ENCODE assay signal across 21 cellular contexts in genomic region chr10:71094712-71095390, GRCh38.
DNase-seq lines count a peak whose midpoint lies in the region; ATAC-seq and TF ChIP-seq lines count a peak whose summit lies in the region.
"Had no signal": no experiment of that assay in that cellular context is flagged by ENCODE, and none has a peak within 500 bp of the region (broad histone marks: within the 10 kb centered on the region; RNA-seq: fewer than 3 reads in every experiment).

No MANE protein-coding gene starts in this region.

- H3K9me2 ChIP-seq in Karpas-422 (replicated peaks; ENCODE audit: insufficient read depth, low read length): no peaks in the 10 kb centered on the region

- no peak overlapping the region for H3K4me3 ChIP-seq in brain microvascular endothelial cell (ENCODE audit: low read depth, low read length)
- H3K4me3 ChIP-seq in Karpas-422 (ENCODE audit: low read length): no peak overlapping the region
- H3K4me3 ChIP-seq: GM23248, hepatocyte, uterus had no signal

- in situ Hi-C loops in GM13976 (cut with MboI; ENCODE audit: low sequenced_read_pairs, unreplicated experiment) (no loop called here), brain microvascular endothelial cell (cut with HindIII; ENCODE audit: low pct_ligation_motif_present, low sequenced_read_pairs) (no loop called here)

- peaks cover 3% of the 10 kb centered on the region for H3K27me3 ChIP-seq in brain microvascular endothelial cell (replicated peaks)
- H3K27me3 ChIP-seq in Karpas-422 (ENCODE audit: low read length): no peaks in the 10 kb centered on the region
- H3K27me3 ChIP-seq: hepatocyte, uterus had no signal

- H3K36me3 Mint-ChIP-seq in activated T-helper 17 cell treated with anti-CD3 and anti-CD28 coated beads, Interleukin-2, amount 50 U/mL, for 72 hours (ENCODE audit: low read depth): no peaks in the 10 kb centered on the region
- H3K36me3 Mint-ChIP-seq: CD4-positive, alpha-beta memory T cell had no signal

- peaks cover 6% of the 10 kb centered on the region for H3K9me3 Mint-ChIP-seq in activated T-helper 17 cell treated with anti-CD3 and anti-CD28 coated beads, Interleukin-2, amount 50 U/mL, for 72 hours
- H3K9me3 Mint-ChIP-seq: effector memory CD8-positive, alpha-beta T cell had no signal

- H3K4me2 ChIP-seq in Karpas-422 (ENCODE audit: low read depth, low read length, poor library complexity, severe bottlenecking): no peak overlapping the region
- H3K4me2 ChIP-seq: hepatocyte had no signal

- peak overlapping the region; percentile 35 for H3K4me3 Mint-ChIP-seq in activated T-helper 17 cell treated with anti-CD3 and anti-CD28 coated beads, Interleukin-2, amount 50 U/mL, for 72 hours
- H3K4me3 Mint-ChIP-seq: activated T-helper 1 cell treated with anti-CD3 and anti-CD28 coated beads, Interleukin-12 subunit alpha, Interleukin-12 subunit beta, Interleukin-2, Interleukin-4 antibody, amounts not matched to agents 30 ng/mL and 10 ng/mL and 1 ng/mL, durations not matched to agents 14 hours and 24 hours and 36 hours; CD4-positive, alpha-beta memory T cell; effector memory CD8-positive, alpha-beta T cell; nephron progenitor cell had no signal

- H3K27ac ChIP-seq in brain microvascular endothelial cell: no peak overlapping the region
- no peak overlapping the region for H3K27ac ChIP-seq in Karpas-422 (ENCODE audit: low read length)
- H3K27ac ChIP-seq: GM23248, hepatocyte, uterus had no signal

- no peaks in the 10 kb centered on the region for H4K20me1 ChIP-seq in Karpas-422 (ENCODE audit: insufficient read depth, low read depth, low read length)

- H3K4me1 ChIP-seq in Karpas-422 (ENCODE audit: low read length): no peaks in the 10 kb centered on the region
- H3K4me1 ChIP-seq: uterus had no signal

- H3K9ac ChIP-seq in Karpas-422 (ENCODE audit: low read length): no peak overlapping the region
- H3K9ac ChIP-seq: GM23248 had no signal

- peaks cover 45% of the 10 kb centered on the region for H3K27me3 Mint-ChIP-seq in activated T-helper 17 cell treated with anti-CD3 and anti-CD28 coated beads, Interleukin-2, amount 50 U/mL, for 72 hours

- H3K36me3 ChIP-seq in brain microvascular endothelial cell (replicated peaks) (no peaks in the 10 kb centered on the region), Karpas-422 (ENCODE audit: insufficient read depth, low read length) (no peaks in the 10 kb centered on the region)
- H3K36me3 ChIP-seq: uterus had no signal

- H3K27ac Mint-ChIP-seq in activated T-helper 17 cell treated with anti-CD3 and anti-CD28 coated beads, Interleukin-2, amount 50 U/mL, for 72 hours: peak overlapping the region; percentile 73
- H3K27ac Mint-ChIP-seq: activated T-helper 1 cell treated with anti-CD3 and anti-CD28 coated beads, Interleukin-12 subunit alpha, Interleukin-12 subunit beta, Interleukin-2, Interleukin-4 antibody, amounts not matched to agents 30 ng/mL and 10 ng/mL and 1 ng/mL, durations not matched to agents 14 hours and 24 hours and 36 hours; CD4-positive, alpha-beta memory T cell; effector memory CD8-positive, alpha-beta T cell; nephron progenitor cell had no signal

- no peaks in the 10 kb centered on the region for H3K9me3 ChIP-seq in Karpas-422 (ENCODE audit: low read length)
- H3K9me3 ChIP-seq: uterus had no signal

- H3K4me1 Mint-ChIP-seq in activated T-helper 17 cell treated with anti-CD3 and anti-CD28 coated beads, Interleukin-2, amount 50 U/mL, for 72 hours: peaks cover 10% of the 10 kb centered on the region

- ATAC-seq in activated T-helper 17 cell treated with anti-CD3 and anti-CD28 coated beads, Interleukin-2, amount 50 U/mL, for 72 hours (replicated peaks): peak; percentile 97
- ATAC-seq in HG03095 (IDR thresholded peaks at IDR 0.05; ENCODE audit: unreplicated experiment): no peak
- ATAC-seq: effector memory CD8-positive, alpha-beta T cell had no signal

- H2AFZ ChIP-seq in Karpas-422 (ENCODE audit: low read length): no peak overlapping the region
- H2AFZ ChIP-seq: GM23248, hepatocyte had no signal

- peak; percentile 49 for DNase-seq in activated CD8-positive, alpha-beta memory T cell treated with anti-CD3 and anti-CD28 coated beads, Interleukin-2, amount 50 U/mL, for 48 hours
- DNase-seq in activated CD8-positive, alpha-beta memory T cell treated with anti-CD3 and anti-CD28 coated beads for 24 hours: no peak
- peak; percentile 17 for DNase-seq in GM13976 (ENCODE audit: low spot score)
- DNase-seq in kidney tubule cell (ENCODE audit: low spot score): peak; percentile 30
- DNase-seq in brain microvascular endothelial cell: no peak
- no peak for DNase-seq in Karpas-422
- DNase-seq: amniotic stem cell; CD4-positive, alpha-beta memory T cell; cerebellar nuclear complex; DMS79; effector memory CD8-positive, alpha-beta T cell; GM23248; NCI-H1417 treated with DMSO at 0.1 percent for 48 hours; NCI-H2171 treated with DMSO at 0.1 percent for 48 hours; NCI-H774; nephron progenitor cell; uterus had no signal

- H3K79me2 ChIP-seq in Karpas-422 (ENCODE audit: low read length): no peaks in the 10 kb centered on the region
- H3K79me2 ChIP-seq: hepatocyte had no signal

- TF ChIP-seq CTCF in GM13976 (IDR thresholded peaks at IDR 0.05; ENCODE audit: borderline replicate concordance, control extremely low read depth, extremely low read depth, insufficient read depth, missing control alignments) (no peak), brain microvascular endothelial cell (IDR thresholded peaks at IDR 0.05; ENCODE audit: low read depth, low read length, missing control alignments) (no peak)

Comparison
In these comparisons a context has a peak if more than half of its experiments do, and no peak if none do; other contexts are left out.
1. DNase-seq: peak in activated CD8-positive, alpha-beta memory T cell treated with anti-CD3 and anti-CD28 coated beads, Interleukin-2, amount 50 U/mL, for 48 hours (single experiment), GM13976 (single experiment) and kidney tubule cell (single experiment); none in activated CD8-positive, alpha-beta memory T cell treated with anti-CD3 and anti-CD28 coated beads for 24 hours (single experiment), brain microvascular endothelial cell (single experiment) and Karpas-422 (single experiment).